In the genomic region with DNA sequence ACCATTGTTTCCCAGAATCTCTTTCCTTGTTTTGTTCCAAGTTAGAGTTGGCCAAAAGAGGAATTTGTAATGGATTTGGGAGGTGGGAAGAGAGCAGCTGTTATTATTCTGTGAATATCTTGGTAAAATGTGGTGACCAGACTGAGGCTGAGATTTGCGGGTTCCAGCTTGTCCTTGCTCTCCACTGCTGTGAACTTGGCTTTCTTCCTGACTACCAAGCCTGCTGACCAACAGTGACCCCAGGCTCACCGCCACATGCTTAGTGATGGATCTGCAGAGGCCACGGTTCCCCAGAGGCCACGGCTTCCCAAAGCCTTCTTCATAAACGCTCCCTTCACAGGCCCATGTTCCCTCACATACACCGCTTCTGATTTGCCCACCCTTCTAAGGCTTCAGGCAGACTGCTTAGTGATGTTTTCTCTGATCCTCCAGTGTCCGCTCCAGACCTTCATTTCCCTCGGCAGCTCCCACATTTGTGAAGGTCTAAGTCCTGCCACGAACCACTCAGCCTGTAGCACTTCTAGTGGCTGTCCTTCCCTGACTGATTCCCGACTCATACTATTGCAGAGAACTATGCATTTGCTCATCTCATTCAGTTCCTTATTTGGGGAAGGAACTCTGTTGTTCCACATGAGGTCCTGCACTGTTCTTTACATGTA, we compare ENCODE assay signal across 15 cellular contexts.
A peak's percentile ranks its signal among the peaks of the same experiment; 100 is the strongest.
DNase-seq lines count a peak whose midpoint lies in the region; ATAC-seq and TF ChIP-seq lines count a peak whose summit lies in the region.
"Had no signal": no experiment of that assay in that cellular context is flagged by ENCODE, and none has a peak within 500 bp of the region (broad histone marks: within the 10 kb centered on the region; RNA-seq: fewer than 3 reads in every experiment).

No MANE protein-coding gene starts in this region.

- H3K9me3 ChIP-seq in RWPE2 (ENCODE audit: severe bottlenecking): no peaks in the 10 kb centered on the region
- no peaks in the 10 kb centered on the region for H3K9me3 ChIP-seq in neuronal stem cell (replicated peaks in 1 of 2; ENCODE audit: control insufficient read depth in 2 of 2, insufficient read depth in 1 of 2, low read depth in 1 of 2, low read length in 2 of 2)
- no peaks in the 10 kb centered on the region for H3K9me3 ChIP-seq in uterus
- H3K9me3 ChIP-seq: BLaER1 had no signal

- H3K27me3 Mint-ChIP-seq in naive thymus-derived CD8-positive, alpha-beta T cell: peaks cover 1 to 31% (median 6%) of the 10 kb centered on the region in 5 donors

- no peaks in the 10 kb centered on the region for H3K36me3 ChIP-seq in RWPE2 (ENCODE audit: low read depth)
- H3K36me3 ChIP-seq in neuronal stem cell (replicated peaks in 1 of 2; ENCODE audit: control insufficient read depth in 2 of 2, insufficient read depth in 2 of 2, low read length in 2 of 2): peaks cover 0 to 2% of the 10 kb centered on the region in 2 donors
- no peaks in the 10 kb centered on the region for H3K36me3 ChIP-seq in uterus
- H3K36me3 ChIP-seq: BLaER1 had no signal

- no peak overlapping the region for H3K9ac ChIP-seq in neuronal stem cell (ENCODE audit: low read depth, low read length, poor library complexity)
- H3K9ac ChIP-seq: BLaER1, KMS-11 had no signal

- intact Hi-C loops in cardiac septum (cut with DNase I): loop anchor here (5.0 kb wide), 1 partner anchor 577 kb away; no protein-coding TSS in a partner anchor
- intact Hi-C loops in uterus (cut with DNase I; ENCODE audit: low total_unique reads): no loop called here

- no peaks in the 10 kb centered on the region for H3K36me3 Mint-ChIP-seq in naive thymus-derived CD8-positive, alpha-beta T cell
- H3K36me3 Mint-ChIP-seq: CD8-positive, alpha-beta T cell had no signal

- no peak for TF ChIP-seq POLR2A in uterus (IDR thresholded peaks at IDR 0.05)

- H3K27me3 ChIP-seq in RWPE2 (ENCODE audit: insufficient read depth, poor library complexity, severe bottlenecking) (no peaks in the 10 kb centered on the region), neuronal stem cell (ENCODE audit: control insufficient read depth in 3 of 3, insufficient read depth in 3 of 3, low read depth in 1 of 3, low read length in 3 of 3) (no peaks in the 10 kb centered on the region), uterus (no peaks in the 10 kb centered on the region)
- H3K27me3 ChIP-seq: BLaER1 had no signal

- no peaks in the 10 kb centered on the region for H3K79me1 ChIP-seq in neuronal stem cell (ENCODE audit: low read depth, low read length)

- no CpG with 5 or more reads among the region's 10 CpGs for WGBS in neuronal stem cell (ENCODE audit: extremely low coverage in 2 of 2, insufficient read length in 2 of 2, insufficient replicate concordance in 1 of 2), 2 donors

- peak; percentile 33; the same call in 1 of the 3 replicates for ATAC-seq in RWPE2 (ENCODE audit: low read depth)
- ATAC-seq in naive thymus-derived CD8-positive, alpha-beta T cell: no peak
- ATAC-seq: CD8-positive, alpha-beta T cell had no signal

- H3K14ac ChIP-seq in neuronal stem cell (ENCODE audit: low read length): no peak overlapping the region

- no peak overlapping the region for H3K4ac ChIP-seq in neuronal stem cell (ENCODE audit: low read length)

- H3K4me1 ChIP-seq in RWPE2 (ENCODE audit: insufficient read depth, poor library complexity, severe bottlenecking) (no peaks in the 10 kb centered on the region), neuronal stem cell (ENCODE audit: control insufficient read depth in 2 of 2, insufficient read depth in 1 of 2, low read depth in 1 of 2, low read length in 2 of 2) (peaks cover 0 to 3% of the 10 kb centered on the region in 2 donors), uterus (no peaks in the 10 kb centered on the region)
- H3K4me1 ChIP-seq: BLaER1 had no signal

- no peak overlapping the region for H3K4me2 ChIP-seq in neuronal stem cell (ENCODE audit: insufficient read depth, low read length, poor library complexity, severe bottlenecking)
- H3K4me2 ChIP-seq: BLaER1, KMS-11 had no signal

- no peak overlapping the region for H4K8ac ChIP-seq in neuronal stem cell (ENCODE audit: low read depth, low read length)

- no peak overlapping the region for H2BK15ac ChIP-seq in neuronal stem cell (ENCODE audit: low read length)

- H3K27ac ChIP-seq in RWPE2 (ENCODE audit: poor library complexity, severe bottlenecking) (no peak overlapping the region), neuronal stem cell (replicated peaks; ENCODE audit: low read length) (no peak overlapping the region), uterus (peak overlapping the region; percentile 33)
- H3K27ac ChIP-seq: BLaER1, KMS-11 had no signal

- no peak overlapping the region for H2AFZ ChIP-seq in neuronal stem cell (ENCODE audit: low read length)

- TF ChIP-seq CTCF in RWPE2 (IDR thresholded peaks at IDR 0.05; ENCODE audit: poor library complexity, severe bottlenecking) (no peak), uterus (IDR thresholded peaks at IDR 0.05) (no peak)

- peaks cover 0 to 1% (median 0%) of the 10 kb centered on the region in 4 donors for H3K4me1 Mint-ChIP-seq in naive thymus-derived CD8-positive, alpha-beta T cell

- H3K18ac ChIP-seq in neuronal stem cell (ENCODE audit: low read length): no peak overlapping the region

- POLR2A ChIA-PET in naive thymus-derived CD8-positive, alpha-beta T cell (lab: Charles Lee): no interaction called here

- H3K23ac ChIP-seq in neuronal stem cell (ENCODE audit: low read depth, low read length, poor library complexity): no peak overlapping the region

- no peak overlapping the region for H2BK120ac ChIP-seq in neuronal stem cell (ENCODE audit: low read depth, low read length)

- H3K4me3 ChIP-seq in RWPE2 (ENCODE audit: severe bottlenecking): no peak overlapping the region
- H3K4me3 ChIP-seq in neuronal stem cell (ENCODE audit: low read length in 2 of 2): no peak overlapping the region
- no peak overlapping the region for H3K4me3 ChIP-seq in uterus
- H3K4me3 ChIP-seq: BLaER1 had no signal

- H3K4me3 Mint-ChIP-seq in naive thymus-derived CD8-positive, alpha-beta T cell: no peak overlapping the region
- H3K4me3 Mint-ChIP-seq: CD8-positive, alpha-beta T cell had no signal

- no peak overlapping the region for H2BK5ac ChIP-seq in neuronal stem cell (ENCODE audit: low read length)

- H3K27ac Mint-ChIP-seq in naive thymus-derived CD8-positive, alpha-beta T cell: no peak overlapping the region
- H3K27ac Mint-ChIP-seq: CD8-positive, alpha-beta T cell had no signal

- peaks cover 0 to 1% (median 0%) of the 10 kb centered on the region in 9 donors for H3K9me3 Mint-ChIP-seq in naive thymus-derived CD8-positive, alpha-beta T cell
- H3K9me3 Mint-ChIP-seq: CD8-positive, alpha-beta T cell had no signal

- peak overlapping the region; percentile 4 for H2AK5ac ChIP-seq in neuronal stem cell (ENCODE audit: low read depth, low read length)

- DNase-seq in RWPE2 (ENCODE audit: low spot score) (no peak), cardiac septum (ENCODE audit: low spot score) (peak; percentile 76), neuronal stem cell (ENCODE audit: low spot score) (no peak), uterus (peak in 1 of 2 donors; percentile 18), COLO668 (lab: John Stamatoyannopoulos, UW; ENCODE audit: unreplicated experiment) (no peak)
- no peak for DNase-seq in effector CD8-positive, alpha-beta T cell (lab: John Stamatoyannopoulos, UW)
- no peak for DNase-seq in naive thymus-derived CD8-positive, alpha-beta T cell
- DNase-seq: CD8-positive, alpha-beta T cell; DMS53; NCI-H1417 treated with DMSO at 0.1 percent for 48 hours; NCI-H187 treated with DMSO at 0.1 percent for 48 hours; NCI-H226; NCI-H526 had no signal

- no peak overlapping the region for H2BK12ac ChIP-seq in neuronal stem cell (ENCODE audit: low read length)

- H4K91ac ChIP-seq in neuronal stem cell (ENCODE audit: low read depth, low read length, poor library complexity): no peak overlapping the region

Comparison
In these comparisons a context has a peak if more than half of its experiments do, and no peak if none do; other contexts are left out.
1. H3K27ac ChIP-seq: peak in uterus (2 of 2); none in RWPE2 (single experiment) and neuronal stem cell (single experiment).